In the genomic region with DNA sequence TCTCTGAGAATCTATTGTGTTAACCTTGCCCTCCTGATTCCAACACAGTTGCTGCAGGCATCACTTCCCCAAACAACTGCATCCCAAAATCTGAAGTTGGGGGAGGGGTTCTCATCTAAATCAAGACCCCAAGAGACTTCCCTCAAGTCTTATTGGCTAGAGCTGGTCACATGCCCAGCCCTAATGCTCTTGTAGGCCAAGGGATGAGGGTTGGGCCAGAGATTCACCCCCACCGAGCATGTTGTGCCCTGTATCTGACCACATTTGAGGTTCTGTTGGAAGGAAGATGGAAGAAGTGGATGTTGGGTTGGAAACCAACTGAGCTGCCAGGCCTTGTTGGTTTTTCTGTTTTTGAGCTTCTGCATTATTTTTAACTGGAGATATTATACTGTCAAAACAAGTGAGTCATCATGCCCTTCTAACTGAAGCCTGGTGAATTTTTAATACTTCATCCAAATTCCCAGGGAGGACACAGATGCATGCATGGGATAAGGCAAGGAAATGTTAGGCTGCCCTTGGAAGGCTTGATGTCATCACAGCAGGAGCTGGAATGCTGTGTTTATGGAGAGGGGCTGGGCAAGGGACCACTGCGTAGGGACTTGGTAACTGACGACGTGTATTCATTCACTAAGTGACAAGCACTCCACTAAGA, we compare ENCODE assay signal across 18 cellular contexts.
DNase-seq lines count a peak whose midpoint lies in the region; ATAC-seq, FAIRE-seq and TF ChIP-seq lines count a peak whose summit lies in the region.
"Had no signal": no experiment of that assay in that cellular context is flagged by ENCODE, and none has a peak within 500 bp of the region (broad histone marks: within the 10 kb centered on the region; RNA-seq: fewer than 3 reads in every experiment).

No MANE protein-coding gene starts in this region.

- H2AFZ ChIP-seq in K562 (ENCODE audit: low read depth, low read length): no peak overlapping the region
- H2AFZ ChIP-seq in osteoblast (ENCODE audit: low read length): no peak overlapping the region

- TF ChIP-seq POLR2A in K562 (conservative IDR thresholded peaks at IDR 0.05): no peak

- no peak for FAIRE-seq in K562 (lab: Jason Lieb, UNC)
- FAIRE-seq: HepG2 had no signal

- no TSS peak for BruUV-seq in K562 (replicated peaks; lab: Mats Ljungman, UMichigan)

- no peak for ATAC-seq in K562
- ATAC-seq: HepG2, Right ventricle myocardium inferior had no signal

- TF ChIP-seq EP300 in K562 (IDR thresholded peaks at IDR 0.05; ENCODE audit: low read length): no peak

- no peaks in the 10 kb centered on the region for H3K9me1 ChIP-seq in K562 (ENCODE audit: control insufficient read depth, insufficient read depth, low read length)

- H4K20me1 ChIP-seq in K562 (replicated peaks; ENCODE audit: control insufficient read depth, insufficient read depth, low read length) (no peaks in the 10 kb centered on the region), osteoblast (ENCODE audit: insufficient read depth, low read length) (no peaks in the 10 kb centered on the region)

- no peak overlapping the region for H3K4me3 ChIP-seq in K562
- H3K4me3 ChIP-seq in osteoblast (ENCODE audit: insufficient read depth, low read length): no peak overlapping the region
- no peak overlapping the region for H3K4me3 ChIP-seq in effector memory CD4-positive, alpha-beta T cell (ENCODE audit: insufficient read depth, low read depth, low read length, poor library complexity, severe bottlenecking)

- no peaks in the 10 kb centered on the region; a peak in 1 of 5 replicates for H3K4me1 ChIP-seq in K562 (replicated peaks in 1 of 2; ENCODE audit: control insufficient read depth in 2 of 2, insufficient read depth in 2 of 2, low read length in 2 of 2)
- no peaks in the 10 kb centered on the region for H3K4me1 ChIP-seq in osteoblast (ENCODE audit: insufficient read depth, low read length)
- H3K4me1 ChIP-seq in effector memory CD4-positive, alpha-beta T cell (ENCODE audit: control insufficient read depth, insufficient read depth, low read length, poor library complexity, severe bottlenecking): no peaks in the 10 kb centered on the region

- H3K79me2 ChIP-seq in K562 (ENCODE audit: control insufficient read depth, insufficient read depth, low read length) (no peaks in the 10 kb centered on the region), osteoblast (ENCODE audit: insufficient read depth, low read length) (no peaks in the 10 kb centered on the region)

- H3K27me3 ChIP-seq in K562 (ENCODE audit: control insufficient read depth in 2 of 2, insufficient read depth in 2 of 2, low read length in 2 of 2) (peaks cover 0 to 19% of the 10 kb centered on the region in 2 experiments; a peak in 2 of 5 replicates), osteoblast (ENCODE audit: insufficient read depth, low read length) (no peaks in the 10 kb centered on the region)
- H3K27me3 ChIP-seq in effector memory CD4-positive, alpha-beta T cell (replicated peaks; ENCODE audit: control insufficient read depth, insufficient read depth, low read length, poor library complexity, severe bottlenecking): no peaks in the 10 kb centered on the region

- WGBS in K562 (ENCODE audit: insufficient coverage, low coverage, missing lambda C conversion rate): 0% methylated on average over 1 of the region's 4 CpGs

- peak; percentile 30 for DNase-seq in M059J (ENCODE audit: low read depth)
- DNase-seq in K562 (ENCODE audit: extremely low read depth in 1 of 4, low spot score in 3 of 4): no peak
- peak; percentile 83 for DNase-seq in osteoblast (ENCODE audit: insufficient read length, low spot score, missing footprints)
- DNase-seq in globus pallidus (ENCODE audit: low spot score): no peak
- DNase-seq in effector memory CD4-positive, alpha-beta T cell: no peak
- no peak for DNase-seq in SKM-1 (lab: John Stamatoyannopoulos, UW; ENCODE audit: unreplicated experiment)
- no peak for DNase-seq in activated CD4-positive, alpha-beta T cell treated with anti-CD3 and anti-CD28 coated beads for 4 hours
- DNase-seq: CD4-positive, CD25-positive, alpha-beta regulatory T cell; DMS79; GOT3; HCEC 1CT; NCI-H1417; NCI-H1694 treated with DMSO at 0.1 percent for 48 hours; NCI-H526 treated with DMSO at 0.1 percent for 48 hours had no signal

- no peak for TF ChIP-seq RAD21 in K562 (CRISPR knock-in tag; conservative IDR thresholded peaks at IDR 0.05 in 1 of 2, IDR thresholded peaks at IDR 0.05 in 1 of 2)

- H3K4me2 ChIP-seq in K562 (ENCODE audit: insufficient read depth, low read length): no peak overlapping the region
- H3K4me2 ChIP-seq in osteoblast (ENCODE audit: insufficient read depth, low read length): no peak overlapping the region
- H3K4me2 ChIP-seq: KMS-11 had no signal

- H3K9me3 ChIP-seq in K562 (replicated peaks; ENCODE audit: control insufficient read depth, insufficient read depth, low read depth, low read length): no peaks in the 10 kb centered on the region
- no peaks in the 10 kb centered on the region for H3K9me3 ChIP-seq in osteoblast (ENCODE audit: low read depth, low read length)
- no peaks in the 10 kb centered on the region for H3K9me3 ChIP-seq in effector memory CD4-positive, alpha-beta T cell (ENCODE audit: control insufficient read depth, low read length)

- intact Hi-C loops in K562 (cut with micrococcal nuclease): no loop called here

- no peak overlapping the region for H3K9ac ChIP-seq in K562 (ENCODE audit: insufficient read depth in 1 of 2, low read depth in 2 of 2, low read length in 2 of 2)
- H3K9ac ChIP-seq: KMS-11 had no signal

- in situ Hi-C loops in K562 (cut with MboI): no loop called here

- CTCF ChIA-PET in K562 (lab: Yijun Ruan, JAX; ENCODE audit: low intra/inter-chr PET ratio): no interaction called here

- H3K36me3 ChIP-seq in K562 (ENCODE audit: control insufficient read depth, insufficient read depth, low read length): no peaks in the 10 kb centered on the region
- no peaks in the 10 kb centered on the region for H3K36me3 ChIP-seq in osteoblast (ENCODE audit: insufficient read depth, low read length)
- no peaks in the 10 kb centered on the region for H3K36me3 ChIP-seq in effector memory CD4-positive, alpha-beta T cell (ENCODE audit: control insufficient read depth, insufficient read depth, low read length)

- POLR2A ChIA-PET in K562 (lab: Yijun Ruan, JAX): interaction anchor here (0.6 kb wide), 1 partner anchor 150 kb away, joined by 3 read pairs; no protein-coding TSS in a partner anchor

- no peak for TF ChIP-seq CTCF in K562 (IDR thresholded peaks at IDR 0.05 in 2 of 3, conservative IDR thresholded peaks at IDR 0.05 in 1 of 3; ENCODE audit: insufficient read depth in 2 of 3, low read depth in 1 of 3, low read length in 3 of 3)
- TF ChIP-seq CTCF in osteoblast (IDR thresholded peaks at IDR 0.05; ENCODE audit: extremely low read depth, low read depth, low read length): no peak

- H3K27ac ChIP-seq in K562 (ENCODE audit: extremely low read depth, low read depth, low read length) (no peak overlapping the region), osteoblast (ENCODE audit: low read depth, low read length) (no peak overlapping the region)
- no peak overlapping the region for H3K27ac ChIP-seq in effector memory CD4-positive, alpha-beta T cell (ENCODE audit: insufficient read depth, low read length, poor library complexity, severe bottlenecking)
- H3K27ac ChIP-seq: HL-60, KMS-11 had no signal

TF ChIP-seq in K562, 482 proteins besides CTCF, POLR2A, EP300 and RAD21:
- TF ChIP-seq, protein P1, sequence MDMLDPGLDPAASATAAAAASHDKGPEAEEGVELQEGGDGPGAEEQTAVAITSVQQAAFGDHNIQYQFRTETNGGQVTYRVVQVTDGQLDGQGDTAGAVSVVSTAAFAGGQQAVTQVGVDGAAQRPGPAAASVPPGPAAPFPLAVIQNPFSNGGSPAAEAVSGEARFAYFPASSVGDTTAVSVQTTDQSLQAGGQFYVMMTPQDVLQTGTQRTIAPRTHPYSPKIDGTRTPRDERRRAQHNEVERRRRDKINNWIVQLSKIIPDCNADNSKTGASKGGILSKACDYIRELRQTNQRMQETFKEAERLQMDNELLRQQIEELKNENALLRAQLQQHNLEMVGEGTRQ (CRISPR knock-in tag; IDR thresholded peaks at IDR 0.05): peak; percentile 36; the same call in 1 of the 2 replicates
- no peak for TF ChIP-seq SIN3A (IDR thresholded peaks at IDR 0.05; ENCODE audit: borderline replicate concordance in 2 of 2, control insufficient read depth in 1 of 2, low read depth in 2 of 2, low read length in 2 of 2)
- TF ChIP-seq, protein P2, sequence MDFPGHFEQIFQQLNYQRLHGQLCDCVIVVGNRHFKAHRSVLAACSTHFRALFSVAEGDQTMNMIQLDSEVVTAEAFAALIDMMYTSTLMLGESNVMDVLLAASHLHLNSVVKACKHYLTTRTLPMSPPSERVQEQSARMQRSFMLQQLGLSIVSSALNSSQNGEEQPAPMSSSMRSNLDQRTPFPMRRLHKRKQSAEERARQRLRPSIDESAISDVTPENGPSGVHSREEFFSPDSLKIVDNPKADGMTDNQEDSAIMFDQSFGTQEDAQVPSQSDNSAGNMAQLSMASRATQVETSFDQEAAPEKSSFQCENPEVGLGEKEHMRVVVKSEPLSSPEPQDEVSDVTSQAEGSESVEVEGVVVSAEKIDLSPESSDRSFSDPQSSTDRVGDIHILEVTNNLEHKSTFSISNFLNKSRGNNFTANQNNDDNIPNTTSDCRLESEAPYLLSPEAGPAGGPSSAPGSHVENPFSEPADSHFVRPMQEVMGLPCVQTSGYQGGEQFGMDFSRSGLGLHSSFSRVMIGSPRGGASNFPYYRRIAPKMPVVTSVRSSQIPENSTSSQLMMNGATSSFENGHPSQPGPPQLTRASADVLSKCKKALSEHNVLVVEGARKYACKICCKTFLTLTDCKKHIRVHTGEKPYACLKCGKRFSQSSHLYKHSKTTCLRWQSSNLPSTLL (IDR thresholded peaks at IDR 0.05): no peak
- TF ChIP-seq, protein P3, sequence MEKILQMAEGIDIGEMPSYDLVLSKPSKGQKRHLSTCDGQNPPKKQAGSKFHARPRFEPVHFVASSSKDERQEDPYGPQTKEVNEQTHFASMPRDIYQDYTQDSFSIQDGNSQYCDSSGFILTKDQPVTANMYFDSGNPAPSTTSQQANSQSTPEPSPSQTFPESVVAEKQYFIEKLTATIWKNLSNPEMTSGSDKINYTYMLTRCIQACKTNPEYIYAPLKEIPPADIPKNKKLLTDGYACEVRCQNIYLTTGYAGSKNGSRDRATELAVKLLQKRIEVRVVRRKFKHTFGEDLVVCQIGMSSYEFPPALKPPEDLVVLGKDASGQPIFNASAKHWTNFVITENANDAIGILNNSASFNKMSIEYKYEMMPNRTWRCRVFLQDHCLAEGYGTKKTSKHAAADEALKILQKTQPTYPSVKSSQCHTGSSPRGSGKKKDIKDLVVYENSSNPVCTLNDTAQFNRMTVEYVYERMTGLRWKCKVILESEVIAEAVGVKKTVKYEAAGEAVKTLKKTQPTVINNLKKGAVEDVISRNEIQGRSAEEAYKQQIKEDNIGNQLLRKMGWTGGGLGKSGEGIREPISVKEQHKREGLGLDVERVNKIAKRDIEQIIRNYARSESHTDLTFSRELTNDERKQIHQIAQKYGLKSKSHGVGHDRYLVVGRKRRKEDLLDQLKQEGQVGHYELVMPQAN (IDR thresholded peaks at IDR 0.05; ENCODE audit: borderline replicate concordance): no peak

Comparison
In these comparisons a context has a peak if more than half of its experiments do, and no peak if none do; other contexts are left out.
1. DNase-seq: peak in M059J (single experiment) and osteoblast (single experiment); none in K562 (0 of 4), globus pallidus (single experiment), effector memory CD4-positive, alpha-beta T cell (0 of 3), SKM-1 (single experiment) and activated CD4-positive, alpha-beta T cell treated with anti-CD3 and anti-CD28 coated beads for 4 hours (0 of 2).